Comparison of ENCODE assay signal across 8 cellular contexts in the genomic region with DNA sequence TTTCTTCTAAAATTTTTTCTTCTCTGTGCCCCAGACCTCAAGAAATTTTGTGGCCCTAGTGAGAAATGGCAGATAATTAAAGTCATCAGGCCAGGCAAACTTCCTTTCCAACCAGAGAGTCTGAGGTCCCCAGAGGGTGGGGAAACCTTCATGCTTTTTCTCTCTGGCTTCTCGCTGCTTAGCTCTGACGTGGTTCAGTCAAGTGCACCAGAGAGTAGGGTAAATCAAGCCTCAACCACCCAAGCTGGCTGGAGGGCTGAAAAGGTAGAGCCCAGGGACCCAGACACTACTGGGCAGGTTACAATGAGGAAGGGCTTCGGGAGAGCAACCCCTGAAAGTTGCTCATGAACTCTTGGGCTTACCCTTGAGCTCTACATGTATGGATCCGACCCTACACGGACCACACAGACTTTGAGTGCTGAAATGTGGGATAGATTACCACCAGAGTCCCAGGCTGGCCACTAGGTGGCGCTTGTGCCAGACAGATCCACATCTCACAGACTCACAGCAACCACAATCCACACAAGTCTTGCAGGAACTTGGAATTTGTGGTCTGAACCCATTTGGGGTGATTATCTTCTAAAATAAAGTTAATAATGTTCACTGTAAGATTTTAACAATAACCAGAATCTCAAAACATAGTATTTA.
DNase-seq lines count a peak whose midpoint lies in the region; ATAC-seq and TF ChIP-seq lines count a peak whose summit lies in the region.
"Not testable (repeated sequence)": the region's sequence is repeated elsewhere in the genome, so short reads cannot be mapped to it uniquely, and the experiment has no call there.

No MANE protein-coding gene starts in this region.

- peak; percentile 25 for TF ChIP-seq CTCF in AG04449 (IDR thresholded peaks at IDR 0.05; ENCODE audit: insufficient read depth, low read length, missing control alignments)
- not testable (repeated sequence) for TF ChIP-seq CTCF in psoas muscle (IDR thresholded peaks at IDR 0.05)

- H3K4me3 Mint-ChIP-seq in activated T-cell treated with anti-CD3 and anti-CD28 coated beads, Interleukin-2, amount 50 U/mL, for 24 hours; central memory CD8-positive, alpha-beta T cell; immature natural killer cell: not testable (repeated sequence)

- H3K9me3 ChIP-seq in psoas muscle: not testable (repeated sequence)

- H3K27me3 ChIP-seq in psoas muscle (ENCODE audit: insufficient read depth in 3 of 3, low read length in 2 of 3): not testable (repeated sequence)

- 0% methylated on average over 1 to 2 of the region's 6 CpGs; no CpG with 5 or more reads in 1 of the 3 donors for WGBS in psoas muscle, 3 donors

- not testable (repeated sequence) for H3K36me3 ChIP-seq in psoas muscle (ENCODE audit: insufficient read depth in 1 of 2, low read depth in 1 of 2)

- not testable (repeated sequence) for H3K9me3 Mint-ChIP-seq in activated T-cell treated with anti-CD3 and anti-CD28 coated beads, Interleukin-2, amount 50 U/mL, for 24 hours; central memory CD8-positive, alpha-beta T cell; immature natural killer cell

- H3K36me3 Mint-ChIP-seq in activated T-cell treated with anti-CD3 and anti-CD28 coated beads, Interleukin-2, amount 50 U/mL, for 24 hours (ENCODE audit: low read depth); central memory CD8-positive, alpha-beta T cell (ENCODE audit: insufficient read depth); immature natural killer cell: not testable (repeated sequence)

- not testable (repeated sequence) for DNase-seq in AG04449 (ENCODE audit: low read depth, low spot score)
- DNase-seq in T-helper 2 cell: peak in 4 of 5 experiments; percentile 6 to 36 (median 24)
- DNase-seq in activated T-cell treated with anti-CD3 and anti-CD28 coated beads, Interleukin-2, amount 50 U/mL, for 24 hours: peak; percentile 70
- DNase-seq in central memory CD8-positive, alpha-beta T cell (ENCODE audit: low spot score in 2 of 2): peak; percentile 15 to 21
- DNase-seq in immature natural killer cell: peak; percentile 22 to 36 (median 30)
- peak; percentile 43 to 64 for DNase-seq in psoas muscle
- DNase-seq in stimulated activated CD8-positive, alpha-beta memory T cell treated with anti-CD3 and anti-CD28 coated beads, Interleukin-2, amount 100 ng/mL, for 1 hour (ENCODE audit: low read depth in 2 of 2): peak; percentile 19 to 24

- ATAC-seq in GM21423 (IDR thresholded peaks at IDR 0.05; ENCODE audit: unreplicated experiment) (peak; percentile 55), psoas muscle (peak in 3 of 4 donors; percentile 51 to 81 (median 70))
- ATAC-seq in central memory CD8-positive, alpha-beta T cell (replicated peaks; ENCODE audit: extremely low read depth, poor library complexity, severe bottlenecking): peak; percentile 49

- not testable (repeated sequence) for H3K4me3 ChIP-seq in AG04449 (ENCODE audit: low read depth, low read length); psoas muscle

- intact Hi-C loops in psoas muscle (cut with DNase I): not testable (repeated sequence)

- POLR2A ChIA-PET in AG04449 (lab: Yijun Ruan, JAX): not testable (repeated sequence)

- not testable (repeated sequence) for H3K27ac Mint-ChIP-seq in activated T-cell treated with anti-CD3 and anti-CD28 coated beads, Interleukin-2, amount 50 U/mL, for 24 hours; central memory CD8-positive, alpha-beta T cell (ENCODE audit: low read depth); immature natural killer cell

- not testable (repeated sequence) for H3K4me1 Mint-ChIP-seq in activated T-cell treated with anti-CD3 and anti-CD28 coated beads, Interleukin-2, amount 50 U/mL, for 24 hours (ENCODE audit: low read depth); central memory CD8-positive, alpha-beta T cell; immature natural killer cell

- not testable (repeated sequence) for H3K4me1 ChIP-seq in psoas muscle

- CTCF ChIA-PET in AG04449 (lab: Yijun Ruan, JAX): not testable (repeated sequence)

- not testable (repeated sequence) for H3K27ac ChIP-seq in psoas muscle

- peaks cover 26% of the 10 kb centered on the region for H3K27me3 Mint-ChIP-seq in activated T-cell treated with anti-CD3 and anti-CD28 coated beads, Interleukin-2, amount 50 U/mL, for 24 hours
- peaks cover 52% of the 10 kb centered on the region for H3K27me3 Mint-ChIP-seq in central memory CD8-positive, alpha-beta T cell
- H3K27me3 Mint-ChIP-seq in immature natural killer cell (ENCODE audit: low read depth in 3 of 3): not testable (repeated sequence)
